Comparison of ENCODE assay signal across 8 cellular contexts in the genomic region with DNA sequence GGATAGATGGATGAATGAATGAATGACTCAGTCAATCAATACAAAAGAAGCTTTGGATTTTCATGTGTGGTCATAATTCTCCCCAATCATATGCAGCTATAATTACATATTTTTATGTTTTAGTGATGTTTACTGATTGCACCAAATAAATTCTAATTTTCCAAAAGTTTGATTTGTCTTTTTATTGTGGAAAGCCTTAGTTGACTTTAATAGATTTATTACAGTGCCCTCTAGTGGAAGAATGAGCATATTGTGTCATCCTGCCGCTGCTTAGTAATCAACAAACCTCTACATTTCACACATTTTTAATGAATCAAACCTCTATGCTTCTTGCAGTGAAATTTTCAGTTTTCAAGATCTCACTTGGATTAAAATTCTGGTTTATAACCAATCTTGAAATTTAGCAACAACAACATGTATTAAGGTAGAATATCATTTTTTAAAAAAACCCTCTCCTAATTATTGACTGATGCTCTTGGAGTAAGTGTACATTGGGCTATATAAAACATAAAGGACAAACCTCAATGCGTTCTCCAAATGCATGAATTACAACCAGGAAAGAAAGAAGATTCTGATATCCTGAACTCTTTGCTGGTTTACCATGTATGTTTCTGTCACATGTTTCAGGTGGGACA. TPM values are rescaled to one million over a fixed set of nuclear protein-coding genes. Genes with fewer than 3 reads are reported as not detected.
DNase-seq lines count a peak whose midpoint lies in the region; ATAC-seq and TF ChIP-seq lines count a peak whose summit lies in the region.

No MANE protein-coding gene starts in this region.

- no peaks in the 10 kb centered on the region for H3K36me3 ChIP-seq in right atrium auricular region
- H3K36me3 ChIP-seq in psoas muscle (ENCODE audit: insufficient read depth in 1 of 2, low read depth in 1 of 2) = no peaks in the 10 kb centered on the region
- H3K36me3 ChIP-seq in ovary = no peaks in the 10 kb centered on the region

- no peak overlapping the region for H3K4me3 ChIP-seq in right atrium auricular region
- H3K4me3 ChIP-seq in dorsolateral prefrontal cortex = no peak overlapping the region
- no peak overlapping the region for H3K4me3 ChIP-seq in psoas muscle
- H3K4me3 ChIP-seq in ovary = no peak overlapping the region

- intact Hi-C loops in Right ventricle myocardium superior (cut with DNase I) = no loop called here
- intact Hi-C loops in dorsolateral prefrontal cortex (cut with DNase I) = no loop called here
- intact Hi-C loops in psoas muscle (cut with DNase I) = no loop called here
- intact Hi-C loops in ovary (cut with DNase I) = no loop called here

- no peaks in the 10 kb centered on the region for H3K27me3 ChIP-seq in right atrium auricular region
- peaks cover 0 to 8% (median 0%) of the 10 kb centered on the region in 45 donors for H3K27me3 ChIP-seq in dorsolateral prefrontal cortex
- no peaks in the 10 kb centered on the region for H3K27me3 ChIP-seq in psoas muscle (ENCODE audit: insufficient read depth in 3 of 3, low read length in 2 of 3)
- H3K27me3 ChIP-seq in ovary = no peaks in the 10 kb centered on the region

- H3K27ac ChIP-seq in right atrium auricular region (no peak overlapping the region), dorsolateral prefrontal cortex (no peak overlapping the region), psoas muscle (no peak overlapping the region), ovary (no peak overlapping the region)

- DNase-seq in right atrium auricular region (ENCODE audit: low spot score) (no peak), Right ventricle myocardium superior (no peak), M059J (ENCODE audit: low read depth) (peak; percentile 19), dorsolateral prefrontal cortex (no peak), psoas muscle (no peak), ovary (no peak)
- no peak for DNase-seq in activated CD4-positive, alpha-beta T cell treated with anti-CD3 and anti-CD28 coated beads, Interleukin-2, amount 50 U/mL, for 1 hour

- peak; percentile 38 to 67 for TF ChIP-seq CTCF in right atrium auricular region (IDR thresholded peaks at IDR 0.05)
- TF ChIP-seq CTCF in dorsolateral prefrontal cortex (IDR thresholded peaks at IDR 0.05 in 54 of 56, conservative IDR thresholded peaks at IDR 0.05 in 2 of 56; ENCODE audit: low read depth in 1 of 56, partially characterized antibody in 56 of 56) = peak; percentile 49 to 80 (median 66)
- peak; percentile 47 for TF ChIP-seq CTCF in psoas muscle (IDR thresholded peaks at IDR 0.05)
- no peak for TF ChIP-seq CTCF in ovary (IDR thresholded peaks at IDR 0.05)

- no peaks in the 10 kb centered on the region for H3K9me3 ChIP-seq in right atrium auricular region
- no peaks in the 10 kb centered on the region for H3K9me3 ChIP-seq in psoas muscle
- no peaks in the 10 kb centered on the region for H3K9me3 ChIP-seq in ovary

- WGBS in psoas muscle, 3 donors = 16 to 22% (median 16%) methylated on average over 2 of the region's 2 CpGs
- WGBS in ovary, 3 donors = 15 to 20% (median 15%) methylated on average over 2 of the region's 2 CpGs

- H3K4me1 ChIP-seq in right atrium auricular region (no peaks in the 10 kb centered on the region), psoas muscle (no peaks in the 10 kb centered on the region), ovary (ENCODE audit: insufficient read depth) (no peaks in the 10 kb centered on the region)

- ATAC-seq in Right ventricle myocardium superior (ENCODE audit: poor library complexity) = no peak
- ATAC-seq in psoas muscle = no peak
- no peak for ATAC-seq in HG02798 (IDR thresholded peaks at IDR 0.05; ENCODE audit: poor library complexity, unreplicated experiment)

- TF ChIP-seq EP300 in ovary (IDR thresholded peaks at IDR 0.05) = no peak

- TF ChIP-seq POLR2A in ovary (IDR thresholded peaks at IDR 0.05) = no peak

RNA-seq across cellular contexts. Expression of gene PNLIP, which starts 55.6 kb away (rescaled TPM):
- total RNA-seq in right atrium auricular region (not detected), Right ventricle myocardium superior (not detected), dorsolateral prefrontal cortex (not detected), psoas muscle (1 to 10 TPM in 1 of 4 donors, under 1 TPM in 1, not detected in 2; 0.15 to 3.5 TPM), ovary (1 to 10 TPM in 3 of 7 donors, not detected in 4; 3.1 to 7.0 (median 4.4) TPM)
- total RNA-seq in M059J (2014; rRNA removed; shearing (Covaris generic)) = not detected in 2 replicates
- polyA plus RNA-seq in psoas muscle (under 1 TPM; 0.03 to 0.39 (median 0.10) TPM), ovary (1 to 10 TPM in 1 of 2 donors, not detected in 1; 3.2 TPM)

Comparison
In these comparisons a context has a peak if more than half of its experiments do, and no peak if none do; other contexts are left out.
1. CTCF ChIP-seq: peak in right atrium auricular region (2 of 2), dorsolateral prefrontal cortex (56 of 56) and psoas muscle (single experiment); none in ovary (0 of 3).